8 cellular contexts compared by ENCODE assay signal in the genomic region with DNA sequence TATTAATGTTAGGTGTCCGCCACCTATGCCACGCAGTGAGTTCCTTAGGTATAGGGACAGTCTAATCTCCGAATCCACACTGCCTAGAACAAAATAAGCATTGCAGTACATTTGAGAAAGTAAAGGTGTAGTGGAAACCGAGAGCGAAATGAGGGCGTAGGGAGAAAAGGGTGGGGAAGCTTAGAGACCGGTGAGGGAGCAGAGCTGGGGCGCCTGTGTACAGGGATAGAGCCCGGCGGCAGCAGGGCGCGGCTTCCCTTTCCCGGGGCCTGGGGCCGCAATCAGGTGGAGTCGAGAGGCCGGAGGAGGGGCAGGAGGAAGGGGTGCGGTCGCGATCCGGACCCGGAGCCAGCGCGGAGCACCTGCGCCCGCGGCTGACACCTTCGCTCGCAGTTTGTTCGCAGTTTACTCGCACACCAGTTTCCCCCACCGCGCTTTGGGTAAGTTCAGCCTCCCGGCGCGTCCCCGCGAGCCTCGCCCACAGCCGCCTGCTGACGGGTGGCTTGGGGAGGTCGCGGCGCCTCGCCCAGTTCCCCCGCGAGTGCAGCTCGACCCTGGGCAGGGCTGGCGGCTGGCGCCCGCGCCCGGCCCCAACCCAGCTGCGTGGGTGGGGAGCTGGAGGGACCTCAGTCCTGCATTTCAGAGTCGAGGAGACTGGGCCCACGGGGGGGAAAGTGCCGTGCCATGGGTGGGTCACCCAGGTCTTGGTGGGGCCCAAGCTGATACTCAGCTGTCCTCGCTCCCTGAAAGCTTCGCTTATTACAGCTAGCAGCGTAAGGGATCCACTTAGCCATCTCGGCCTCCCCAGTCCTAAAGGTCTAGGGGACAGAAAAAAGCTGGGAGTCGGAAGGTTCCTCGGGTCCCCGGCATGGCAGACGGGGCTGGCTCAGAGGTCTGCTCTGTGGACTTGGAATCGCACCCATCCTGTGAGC. TPM values are rescaled to one million over a fixed set of nuclear protein-coding genes. Genes with fewer than 3 reads are reported as not detected.
DNase-seq lines count a peak whose midpoint lies in the region; ATAC-seq and TF ChIP-seq lines count a peak whose summit lies in the region.

A gene with protein sequence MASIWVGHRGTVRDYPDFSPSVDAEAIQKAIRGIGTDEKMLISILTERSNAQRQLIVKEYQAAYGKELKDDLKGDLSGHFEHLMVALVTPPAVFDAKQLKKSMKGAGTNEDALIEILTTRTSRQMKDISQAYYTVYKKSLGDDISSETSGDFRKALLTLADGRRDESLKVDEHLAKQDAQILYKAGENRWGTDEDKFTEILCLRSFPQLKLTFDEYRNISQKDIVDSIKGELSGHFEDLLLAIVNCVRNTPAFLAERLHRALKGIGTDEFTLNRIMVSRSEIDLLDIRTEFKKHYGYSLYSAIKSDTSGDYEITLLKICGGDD (plus strand): TSS at position 351 of the 932 bp plus-strand sequence. CDS start 2,704 bp downstream, outside the sequence.

- CTCF ChIA-PET in OCI-LY7 (lab: Charles Lee; ENCODE audit: unreplicated experiment) = no interaction called here

- no peaks in the 10 kb centered on the region for H4K20me1 ChIP-seq in OCI-LY7 (ENCODE audit: insufficient read depth, low read length)

- H3K4me3 ChIP-seq in left ventricle myocardium inferior (peak within 1 kb of the TSS; percentile 71), OCI-LY7 (ENCODE audit: low read depth, low read length, poor library complexity, severe bottlenecking) (no peak within 1 kb of the TSS)

- H3K27ac Mint-ChIP-seq in IgD-negative memory B cell = no peak within 1 kb of the TSS
- H3K27ac Mint-ChIP-seq in activated naive CD4-positive, alpha-beta T cell treated with anti-CD3 and anti-CD28 coated beads, Interleukin-2, amount 50 U/mL, for 72 hours = peak within 1 kb of the TSS in 1 of 2 donors; percentile 41
- H3K27ac Mint-ChIP-seq in progenitor cell of endocrine pancreas = peak within 1 kb of the TSS; percentile 99

- H3K27me3 Mint-ChIP-seq in IgD-negative memory B cell = peaks cover 20% of the 10 kb centered on the region
- peaks cover 7% of the 10 kb centered on the region for H3K27me3 Mint-ChIP-seq in progenitor cell of endocrine pancreas

- peak; percentile 58 for DNase-seq in activated CD8-positive, alpha-beta memory T cell treated with anti-CD3 and anti-CD28 coated beads for 24 hours
- no peak for DNase-seq in activated CD8-positive, alpha-beta memory T cell treated with anti-CD3 and anti-CD28 coated beads, Interleukin-2, amount 50 U/mL, for 4 hours
- DNase-seq in activated naive CD4-positive, alpha-beta T cell treated with anti-CD3 and anti-CD28 coated beads, Interleukin-2, amount 50 U/mL, for 72 hours (ENCODE audit: low spot score in 2 of 2) = peak in 1 of 2 donors; percentile 32
- DNase-seq in left ventricle myocardium inferior = peak; percentile 66
- DNase-seq in progenitor cell of endocrine pancreas (ENCODE audit: low spot score, unreplicated experiment) = peak; percentile 49
- DNase-seq in OCI-LY7 (ENCODE audit: low spot score) = no peak
- DNase-seq in amniotic stem cell (lab: John Stamatoyannopoulos, UW) = no peak

- no peak within 1 kb of the TSS for H3K4me2 ChIP-seq in OCI-LY7 (ENCODE audit: low read length)

- no peaks in the 10 kb centered on the region for H3K36me3 Mint-ChIP-seq in IgD-negative memory B cell
- H3K36me3 Mint-ChIP-seq in activated naive CD4-positive, alpha-beta T cell treated with anti-CD3 and anti-CD28 coated beads, Interleukin-2, amount 50 U/mL, for 72 hours = peaks cover 7 to 9% of the 10 kb centered on the region in 2 donors
- peaks cover 19% of the 10 kb centered on the region for H3K36me3 Mint-ChIP-seq in progenitor cell of endocrine pancreas (ENCODE audit: insufficient read depth)

- H2AFZ ChIP-seq in OCI-LY7 (ENCODE audit: low read length) = no peak within 1 kb of the TSS

- H3K27me3 ChIP-seq in left ventricle myocardium inferior (ENCODE audit: low read depth) = no peaks in the 10 kb centered on the region

- peak within 1 kb of the TSS; percentile 75 to 92 (median 81) for H3K4me3 Mint-ChIP-seq in IgD-negative memory B cell
- peak within 1 kb of the TSS; percentile 87 for H3K4me3 Mint-ChIP-seq in progenitor cell of endocrine pancreas (ENCODE audit: low read depth)

- peak; percentile 43 to 75 for ATAC-seq in activated naive CD4-positive, alpha-beta T cell treated with anti-CD3 and anti-CD28 coated beads, Interleukin-2, amount 50 U/mL, for 72 hours

- intact Hi-C loops in left ventricle myocardium inferior (cut with micrococcal nuclease) (no loop called here), OCI-LY7 (cut with micrococcal nuclease; ENCODE audit: unreplicated experiment) (no loop called here)

- H3K9me3 Mint-ChIP-seq in IgD-negative memory B cell = no peaks in the 10 kb centered on the region
- H3K9me3 Mint-ChIP-seq in activated naive CD4-positive, alpha-beta T cell treated with anti-CD3 and anti-CD28 coated beads, Interleukin-2, amount 50 U/mL, for 72 hours = no peaks in the 10 kb centered on the region
- H3K9me3 Mint-ChIP-seq in progenitor cell of endocrine pancreas (ENCODE audit: low read depth) = no peaks in the 10 kb centered on the region

- peak within 1 kb of the TSS; percentile 92 for H3K27ac ChIP-seq in left ventricle myocardium inferior (replicated peaks)
- H3K27ac ChIP-seq in OCI-LY7 (ENCODE audit: low read depth, low read length, poor library complexity, severe bottlenecking) = no peak within 1 kb of the TSS

- no peaks in the 10 kb centered on the region for H3K79me2 ChIP-seq in OCI-LY7 (ENCODE audit: insufficient read depth, low read depth, low read length)

- H3K36me3 ChIP-seq in left ventricle myocardium inferior (peaks cover 5% of the 10 kb centered on the region), OCI-LY7 (ENCODE audit: insufficient read depth, low read length) (no peaks in the 10 kb centered on the region)

- H3K4me1 ChIP-seq in left ventricle myocardium inferior (peaks cover 29% of the 10 kb centered on the region), OCI-LY7 (ENCODE audit: insufficient read depth, low read length, poor library complexity, severe bottlenecking) (no peaks in the 10 kb centered on the region)

- H3K9me2 ChIP-seq in OCI-LY7 (ENCODE audit: insufficient read depth, low read length) = no peaks in the 10 kb centered on the region

- POLR2A ChIA-PET in OCI-LY7 (lab: Charles Lee) = no interaction called here

- H3K4me1 Mint-ChIP-seq in IgD-negative memory B cell (peaks cover 4 to 13% (median 12%) of the 10 kb centered on the region in 3 donors), progenitor cell of endocrine pancreas (ENCODE audit: low read depth) (peaks cover 38% of the 10 kb centered on the region)

- TF ChIP-seq CTCF in left ventricle myocardium inferior (IDR thresholded peaks at IDR 0.05; ENCODE audit: borderline replicate concordance) (no peak), progenitor cell of endocrine pancreas (IDR thresholded peaks at IDR 0.05; ENCODE audit: unreplicated experiment) (no peak), OCI-LY7 (conservative IDR thresholded peaks at IDR 0.05; ENCODE audit: low read length) (no peak)

- H3K9me3 ChIP-seq in left ventricle myocardium inferior (replicated peaks) (no peaks in the 10 kb centered on the region), OCI-LY7 (ENCODE audit: low read length) (no peaks in the 10 kb centered on the region)

- no TSS peak for BruUV-seq in OCI-LY7 (replicated peaks; lab: Mats Ljungman, UMichigan)

RNA-seq across cellular contexts. Expression of the gene that starts here (rescaled TPM):
- 0.39 TPM for polyA plus RNA-seq in IgD-negative memory B cell
- 1 to 10 TPM in 1 of 2 donors, not detected in 1; 6.9 TPM for total RNA-seq in activated naive CD4-positive, alpha-beta T cell treated with anti-CD3 and anti-CD28 coated beads, Interleukin-2, amount 50 U/mL, for 72 hours
- total RNA-seq in left ventricle myocardium inferior = 34.5 TPM
- total RNA-seq in progenitor cell of endocrine pancreas = 108 and 123 TPM in 2 replicates
- total RNA-seq in OCI-LY7 (2014; rRNA removed; shearing (Covaris generic)) = not detected in 2 replicates
- not detected in 2 replicates for total RNA-seq in OCI-LY7 (2022)

Comparison
In these comparisons a context has a peak if more than half of its experiments do, and no peak if none do; other contexts are left out.
1. DNase-seq: peak in activated CD8-positive, alpha-beta memory T cell treated with anti-CD3 and anti-CD28 coated beads for 24 hours (single experiment), left ventricle myocardium inferior (single experiment) and progenitor cell of endocrine pancreas (single experiment); none in activated CD8-positive, alpha-beta memory T cell treated with anti-CD3 and anti-CD28 coated beads, Interleukin-2, amount 50 U/mL, for 4 hours (single experiment), OCI-LY7 (single experiment) and amniotic stem cell (single experiment).